ENCODE assay signal across 28 cellular contexts in the genomic region with DNA sequence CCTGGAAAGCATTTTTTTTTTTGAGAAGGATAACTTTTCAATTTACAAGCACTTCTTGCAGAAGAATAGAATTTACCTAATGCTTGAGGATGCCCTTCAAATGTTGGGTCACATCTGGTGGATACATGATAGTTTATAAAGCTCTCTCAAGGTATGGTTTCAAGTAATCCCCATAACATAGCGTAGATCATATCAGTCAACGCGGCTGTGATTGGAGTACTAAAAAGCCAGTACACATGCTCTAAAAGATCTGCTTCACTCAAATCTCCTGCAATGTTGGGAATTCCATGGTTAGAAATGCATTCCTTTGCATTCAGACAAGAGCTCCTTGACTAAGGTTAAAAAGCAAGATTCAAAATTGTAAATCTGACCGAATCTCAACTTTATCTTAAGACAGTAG. TPM values are rescaled to one million over a fixed set of nuclear protein-coding genes. Genes with fewer than 3 reads are reported as not detected.
"Had no signal": no experiment of that assay in that cellular context is flagged by ENCODE, and none has a peak within 500 bp of the region (broad histone marks: within the 10 kb centered on the region; RNA-seq: fewer than 3 reads in every experiment).

No MANE protein-coding gene starts in this region.

- H3K27ac Mint-ChIP-seq: effector memory CD8-positive, alpha-beta T cell; memory B cell; natural killer cell; progenitor cell of endocrine pancreas; type B pancreatic cell had no signal

- H3K27ac ChIP-seq: esophagus squamous epithelium, heart right ventricle, neutrophil, pancreas, right atrium auricular region, suprapubic skin had no signal

- H3K27me3 Mint-ChIP-seq: memory B cell, progenitor cell of endocrine pancreas, type B pancreatic cell had no signal

- H3K4me3 ChIP-seq: esophagus squamous epithelium, heart right ventricle, lung, pancreas, right atrium auricular region, smooth muscle cell, suprapubic skin had no signal

- H3K4me3 Mint-ChIP-seq: effector memory CD8-positive, alpha-beta T cell; memory B cell; natural killer cell; neural crest cell; stimulated activated naive CD8-positive, alpha-beta T cell treated with anti-CD3 and anti-CD28 coated beads, Interleukin-15, amount 100 ng/mL, for 72 hours; type B pancreatic cell had no signal

- DNase-seq: cortex of kidney; effector memory CD8-positive, alpha-beta T cell; erythroblast; esophagus squamous epithelium; foreskin melanocyte; glutamatergic neuron; heart right ventricle; hypothalamus; kidney; natural killer cell; pancreas; stimulated activated CD4-positive, alpha-beta T cell treated with anti-CD3 and anti-CD28 coated beads, Interleukin-12 subunit alpha, Interleukin-12 subunit beta, amount 100 ng/mL, for 4 hours; stimulated activated CD4-positive, alpha-beta T cell treated with anti-CD3 and anti-CD28 coated beads, Interleukin-1b, Interleukin-23, amount 100 ng/mL, for 48 hours; stimulated activated CD4-positive, alpha-beta T cell treated with anti-CD3 and anti-CD28 coated beads, Interleukin-4, amount 100 ng/mL, for 1 hour; stimulated activated CD8-positive, alpha-beta memory T cell treated with anti-CD3 and anti-CD28 coated beads, Interleukin-4, amount 100 ng/mL, for 48 hours; stimulated activated naive CD4-positive, alpha-beta T cell; stimulated activated naive CD8-positive, alpha-beta T cell treated with anti-CD3 and anti-CD28 coated beads, Interleukin-15, amount 100 ng/mL, for 72 hours had no signal

- H3K4me1 ChIP-seq: heart right ventricle, right atrium auricular region, suprapubic skin had no signal

- H3K27me3 ChIP-seq: esophagus squamous epithelium, heart right ventricle, neutrophil, pancreas, right atrium auricular region, suprapubic skin had no signal

- H3K36me3 Mint-ChIP-seq: memory B cell, natural killer cell, type B pancreatic cell had no signal

- H3K9me3 Mint-ChIP-seq: stimulated activated naive CD8-positive, alpha-beta T cell treated with anti-CD3 and anti-CD28 coated beads, Interleukin-15, amount 100 ng/mL, for 72 hours had no signal

- H3K36me3 ChIP-seq: esophagus squamous epithelium, heart right ventricle, neutrophil, pancreas, right atrium auricular region, suprapubic skin had no signal

- H3K9me3 ChIP-seq: esophagus squamous epithelium, heart right ventricle, neutrophil, pancreas, right atrium auricular region, suprapubic skin had no signal

- H3K4me1 Mint-ChIP-seq: memory B cell; natural killer cell; stimulated activated naive CD8-positive, alpha-beta T cell treated with anti-CD3 and anti-CD28 coated beads, Interleukin-15, amount 100 ng/mL, for 72 hours had no signal

- ATAC-seq: effector memory CD8-positive, alpha-beta T cell; heart right ventricle; left lobe of liver; natural killer cell; pancreas; stimulated activated naive CD8-positive, alpha-beta T cell treated with anti-CD3 and anti-CD28 coated beads, Interleukin-15, amount 100 ng/mL, for 72 hours had no signal

RNA-seq across cellular contexts. Expression of a gene that starts 3.9 kb away (rescaled TPM):
- total RNA-seq: dermis microvascular lymphatic vessel endothelial cell, natural killer cell, smooth muscle cell, suprapubic skin had no signal
